Comparison of ENCODE assay signal across 8 cellular contexts in genomic region chr6:24910331-24910849, GRCh38. TPM values are rescaled to one million over a fixed set of nuclear protein-coding genes. Genes with fewer than 3 reads are reported as not detected.
DNase-seq lines count a peak whose midpoint lies in the region; ATAC-seq and TF ChIP-seq lines count a peak whose summit lies in the region.

No MANE protein-coding gene starts in this region.

- 13% methylated on average over 29 of the region's 29 CpGs for WGBS in thymus

- DNase-seq in CD8-positive, alpha-beta memory T cell: peak in 2 of 5 donors; percentile 62 to 63
- peak; percentile 54 for DNase-seq in RPMI8226
- DNase-seq in choroid plexus epithelial cell (ENCODE audit: low read depth): peak; percentile 24
- peak; percentile 10 for DNase-seq in medulla oblongata (ENCODE audit: extremely low spot score)
- DNase-seq in DMS79 (lab: John Stamatoyannopoulos, UW): no peak

- no peaks in the 10 kb centered on the region for H3K9me3 Mint-ChIP-seq in CD8-positive, alpha-beta memory T cell

- H3K36me3 Mint-ChIP-seq in CD8-positive, alpha-beta memory T cell: peaks cover 0 to 90% (median 35%) of the 10 kb centered on the region in 3 donors

- H3K4me1 ChIP-seq in CD8-positive, alpha-beta memory T cell (ENCODE audit: insufficient read depth, low read length): peaks cover 92% of the 10 kb centered on the region
- peaks cover 42% of the 10 kb centered on the region for H3K4me1 ChIP-seq in thymus (ENCODE audit: control insufficient read depth, insufficient read depth, low read length)

- H3K27me3 ChIP-seq in CD8-positive, alpha-beta memory T cell (ENCODE audit: insufficient read depth, low read length, poor library complexity, severe bottlenecking): no peaks in the 10 kb centered on the region
- no peaks in the 10 kb centered on the region for H3K27me3 ChIP-seq in thymus (ENCODE audit: control insufficient read depth, insufficient read depth)

- peak; percentile 30 for TF ChIP-seq CTCF in choroid plexus epithelial cell (conservative IDR thresholded peaks at IDR 0.05; ENCODE audit: low read depth, low read length)

- CTCF ChIA-PET in CD8-positive, alpha-beta memory T cell (lab: Charles Lee): interaction anchor here (0.6 to 7.3 kb wide), 23 partner anchors 10 to 160 kb away, joined by 3 to 98 read pairs (median 7); partner anchors contain the start of gene RIPOR2

- POLR2A ChIA-PET in CD8-positive, alpha-beta memory T cell (lab: Charles Lee): interaction anchor here (0.8 to 4.0 kb wide), 11 partner anchors 10 to 108 kb away, joined by 3 to 46 read pairs (median 5); partner anchors contain the start of gene RIPOR2

- peak overlapping the region; percentile 61 for H3K4me3 ChIP-seq in CD8-positive, alpha-beta memory T cell (ENCODE audit: low read length)
- peak overlapping the region; percentile 65 for H3K4me3 ChIP-seq in choroid plexus epithelial cell (ENCODE audit: low read depth, low read length)
- peak overlapping the region; percentile 80 for H3K4me3 ChIP-seq in thymus (ENCODE audit: low read length)

- H3K4me1 Mint-ChIP-seq in CD8-positive, alpha-beta memory T cell: peaks cover 96 to 97% (median 97%) of the 10 kb centered on the region in 3 donors

- H3K27ac ChIP-seq in CD8-positive, alpha-beta memory T cell (ENCODE audit: low read depth, low read length): peak overlapping the region; percentile 51
- H3K27ac ChIP-seq in thymus (ENCODE audit: low read depth): peak overlapping the region; percentile 80

- H3K36me3 ChIP-seq in CD8-positive, alpha-beta memory T cell (ENCODE audit: insufficient read depth, low read length): peaks cover 19% of the 10 kb centered on the region
- H3K36me3 ChIP-seq in thymus (ENCODE audit: control insufficient read depth, insufficient read depth): no peaks in the 10 kb centered on the region

- no peaks in the 10 kb centered on the region for H3K9me3 ChIP-seq in CD8-positive, alpha-beta memory T cell (ENCODE audit: low read length)
- no peaks in the 10 kb centered on the region for H3K9me3 ChIP-seq in thymus (ENCODE audit: control insufficient read depth)

- peak overlapping the region; percentile 89 to 98 (median 94) for H3K4me3 Mint-ChIP-seq in CD8-positive, alpha-beta memory T cell

- ATAC-seq in GM21717 (IDR thresholded peaks at IDR 0.05; ENCODE audit: unreplicated experiment): peak; percentile 53
- no peak for ATAC-seq in GM18520 (IDR thresholded peaks at IDR 0.05; ENCODE audit: unreplicated experiment)

- peak overlapping the region; percentile 86 to 99 (median 98) for H3K27ac Mint-ChIP-seq in CD8-positive, alpha-beta memory T cell

- no peaks in the 10 kb centered on the region for H3K27me3 Mint-ChIP-seq in CD8-positive, alpha-beta memory T cell

RNA-seq across cellular contexts. Expression of gene RIPOR2, which starts 25.4 kb away (rescaled TPM):
- total RNA-seq in CD8-positive, alpha-beta memory T cell: 10 to 100 TPM; 54.4 to 58.2 TPM
- polyA plus RNA-seq in CD8-positive, alpha-beta memory T cell: 427 TPM
- polyA plus RNA-seq in thymus: 27.4 TPM

Comparison
In these comparisons a context has a peak if more than half of its experiments do, and no peak if none do; other contexts are left out.
1. RNA of gene RIPOR2, which starts 25.4 kb away (polyA plus RNA-seq): 427 TPM in CD8-positive, alpha-beta memory T cell (single experiment); 27.4 TPM in thymus (single experiment); every median in the first group is over 10 times any median in the second.
2. Peak in every context shown above with its lines, with median percentiles within 50 percentile points of each other: H3K4me3 ChIP-seq.